28 cellular contexts compared by ENCODE assay signal in the genomic region with DNA sequence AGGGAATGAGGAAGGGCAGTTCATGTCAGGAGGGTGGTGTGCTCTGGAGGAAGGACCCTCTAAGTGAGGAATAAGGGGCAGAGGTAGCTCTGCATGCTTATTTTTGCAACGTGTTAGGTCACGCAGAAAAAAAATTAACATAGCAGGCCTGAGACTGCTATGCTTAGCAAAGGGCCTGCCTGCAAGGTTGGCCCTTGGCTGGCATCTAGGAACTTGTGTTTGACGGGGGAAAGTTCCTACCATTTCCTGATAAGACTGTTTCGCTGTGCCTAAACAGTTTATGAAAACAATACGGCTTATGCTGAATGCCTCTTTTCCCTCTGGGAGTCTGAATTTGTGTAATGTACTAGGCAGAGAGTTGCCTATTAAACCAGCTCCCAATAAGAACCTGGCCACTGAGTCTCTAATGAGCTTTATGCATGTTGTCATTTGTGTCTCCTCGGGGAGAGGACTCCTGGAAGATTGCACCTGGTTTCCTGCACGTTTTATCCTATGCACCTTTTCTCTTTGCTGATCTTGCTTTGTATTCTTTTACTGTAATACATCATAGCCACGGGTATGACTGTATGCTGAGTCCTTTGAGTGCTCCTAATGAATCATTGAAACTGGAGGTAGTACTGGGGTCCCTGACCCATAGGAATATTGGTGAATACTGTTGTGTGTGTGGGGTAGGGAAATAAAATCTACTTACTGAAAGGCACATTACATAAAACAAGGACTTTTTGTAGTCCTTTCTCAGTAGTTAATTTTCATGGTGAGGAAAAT.
DNase-seq lines count a peak whose midpoint lies in the region; ATAC-seq, FAIRE-seq and TF ChIP-seq lines count a peak whose summit lies in the region.
"Had no signal": no experiment of that assay in that cellular context is flagged by ENCODE, and none has a peak within 500 bp of the region (broad histone marks: within the 10 kb centered on the region; RNA-seq: fewer than 3 reads in every experiment).

No MANE protein-coding gene starts in this region.

- WGBS in body of pancreas, 2 donors = 30 to 35% methylated on average over 8 of the region's 8 CpGs
- WGBS in mesenchymal stem cell = 92% methylated on average over 7 of the region's 8 CpGs

- H3K36me3 ChIP-seq in body of pancreas (replicated peaks in 1 of 2; ENCODE audit: insufficient read depth in 1 of 2, low read depth in 2 of 2) = no peaks in the 10 kb centered on the region
- H3K36me3 ChIP-seq in mesenchymal stem cell (ENCODE audit: control insufficient read depth in 1 of 2, insufficient read depth in 2 of 2, low read depth in 1 of 2, low read length in 2 of 2) = peaks cover 0 to 50% of the 10 kb centered on the region in 2 experiments
- H3K36me3 ChIP-seq: gastrocnemius medialis had no signal

- no peak overlapping the region for H2BK12ac ChIP-seq in mesenchymal stem cell (ENCODE audit: low read length in 2 of 2)

- peak overlapping the region; percentile 56 for H3K27ac Mint-ChIP-seq in HFFc6
- H3K27ac Mint-ChIP-seq: activated naive CD4-positive, alpha-beta T cell treated with anti-CD3 and anti-CD28 coated beads for 36 hours; activated T-cell treated with anti-CD3 and anti-CD28 coated beads, Interleukin-2, amount 50 U/mL, for 72 hours; stimulated activated naive CD8-positive, alpha-beta T cell treated with anti-CD3 and anti-CD28 coated beads, Interleukin-15, amount 100 ng/mL, for 72 hours had no signal

- no peak for TF ChIP-seq POLR2A in body of pancreas (IDR thresholded peaks at IDR 0.05)

- peaks cover 30% of the 10 kb centered on the region for H3K79me1 ChIP-seq in mesenchymal stem cell (replicated peaks; ENCODE audit: low read length, poor library complexity, severe bottlenecking)

- H3K18ac ChIP-seq in mesenchymal stem cell (ENCODE audit: low read depth in 1 of 2, low read length in 2 of 2) = no peak overlapping the region

- no peaks in the 10 kb centered on the region for H3K9me3 ChIP-seq in body of pancreas
- no peaks in the 10 kb centered on the region for H3K9me3 ChIP-seq in mesenchymal stem cell (ENCODE audit: control insufficient read depth, low read length)
- H3K9me3 ChIP-seq: gastrocnemius medialis, MG63, upper lobe of left lung had no signal

- H3K4me2 ChIP-seq in mesenchymal stem cell (ENCODE audit: low read length, poor library complexity, severe bottlenecking) = no peak overlapping the region

- H3K4me1 Mint-ChIP-seq in HFFc6 (ENCODE audit: low read depth) = peaks cover 74% of the 10 kb centered on the region
- H3K4me1 Mint-ChIP-seq: stimulated activated naive CD8-positive, alpha-beta T cell treated with anti-CD3 and anti-CD28 coated beads, Interleukin-15, amount 100 ng/mL, for 72 hours had no signal

- no peak overlapping the region for H2BK15ac ChIP-seq in mesenchymal stem cell (ENCODE audit: low read depth, poor library complexity, severe bottlenecking)

- no peak for TF ChIP-seq CTCF in HFFc6 (IDR thresholded peaks at IDR 0.05)
- TF ChIP-seq CTCF in body of pancreas (IDR thresholded peaks at IDR 0.05) = no peak

- no peak overlapping the region for H2AFZ ChIP-seq in mesenchymal stem cell (ENCODE audit: low read depth, low read length)

- H2BK120ac ChIP-seq in mesenchymal stem cell (ENCODE audit: low read depth, low read length) = no peak overlapping the region

- 0 out of 2 replicates have a peak, but pooled peaks cover 5% of the 10 kb centered on the region for H3K36me3 Mint-ChIP-seq in HFFc6 (ENCODE audit: low read depth)

- no peak overlapping the region for H3K4me3 Mint-ChIP-seq in HFFc6
- H3K4me3 Mint-ChIP-seq: activated naive CD4-positive, alpha-beta T cell treated with anti-CD3 and anti-CD28 coated beads for 36 hours; activated T-cell treated with anti-CD3 and anti-CD28 coated beads, Interleukin-2, amount 50 U/mL, for 72 hours; stimulated activated naive CD8-positive, alpha-beta T cell treated with anti-CD3 and anti-CD28 coated beads, Interleukin-15, amount 100 ng/mL, for 72 hours had no signal

- H3K27me3 Mint-ChIP-seq in HFFc6 (ENCODE audit: insufficient read depth) = peaks cover 5% of the 10 kb centered on the region; the same call in 1 of the 2 replicates
- H3K27me3 Mint-ChIP-seq: stimulated activated naive CD8-positive, alpha-beta T cell treated with anti-CD3 and anti-CD28 coated beads, Interleukin-15, amount 100 ng/mL, for 72 hours had no signal

- H3K14ac ChIP-seq in mesenchymal stem cell (ENCODE audit: low read length in 2 of 2) = no peak overlapping the region

- H3K9ac ChIP-seq in mesenchymal stem cell (ENCODE audit: low read length) = no peak overlapping the region

- H3K27ac ChIP-seq in body of pancreas (peak overlapping the region in 3 of 4 donors; percentile 22 to 37 (median 28)), mesenchymal stem cell (ENCODE audit: low read length, poor library complexity, severe bottlenecking) (no peak overlapping the region)
- H3K27ac ChIP-seq: C4-2B, upper lobe of left lung had no signal

- no peak overlapping the region for H2BK5ac ChIP-seq in mesenchymal stem cell (ENCODE audit: low read depth, low read length, poor library complexity, severe bottlenecking)

- no peak overlapping the region for H3K4me3 ChIP-seq in body of pancreas
- no peak overlapping the region for H3K4me3 ChIP-seq in mesenchymal stem cell (ENCODE audit: insufficient read depth in 1 of 2, low read depth in 1 of 2, low read length in 2 of 2)
- H3K4me3 ChIP-seq: gastrocnemius medialis, MG63, upper lobe of left lung had no signal

- DNase-seq in ACHN (peak; percentile 45), HFFc6 (no peak), body of pancreas (peak in 3 of 4 donors; percentile 25 to 50 (median 30)), mesenchymal stem cell (no peak), globus pallidus (ENCODE audit: low spot score) (no peak), frontal cortex (ENCODE audit: low spot score in 2 of 2) (no peak), GM19239 (ENCODE audit: insufficient read length, low spot score) (no peak)
- DNase-seq: activated CD4-positive, alpha-beta T cell treated with anti-CD3 and anti-CD28 coated beads for 48 hours; activated naive CD4-positive, alpha-beta T cell treated with anti-CD3 and anti-CD28 coated beads for 36 hours; activated T-cell treated with anti-CD3 and anti-CD28 coated beads, Interleukin-2, amount 50 U/mL, for 72 hours; amygdala; central memory CD4-positive, alpha-beta T cell; erythroblast; gastrocnemius medialis; GOT3; kidney; MG63; NCI-H1694; NCI-H226; NCI-H774; occipital lobe; retina; SHP77 treated with DMSO at 0.1 percent for 48 hours; stimulated activated CD4-positive, alpha-beta T cell treated with anti-CD3 and anti-CD28 coated beads, Interleukin-12 subunit alpha, Interleukin-12 subunit beta, amount 100 ng/mL, for 4 hours; stimulated activated naive CD8-positive, alpha-beta T cell treated with anti-CD3 and anti-CD28 coated beads, Interleukin-15, amount 100 ng/mL, for 72 hours; upper lobe of left lung had no signal

- H3K27me3 ChIP-seq in body of pancreas (no peaks in the 10 kb centered on the region), mesenchymal stem cell (ENCODE audit: control insufficient read depth in 1 of 2, insufficient read depth in 1 of 2, low read length in 2 of 2) (no peaks in the 10 kb centered on the region)
- H3K27me3 ChIP-seq: gastrocnemius medialis, MG63, upper lobe of left lung had no signal

- intact Hi-C loops in body of pancreas (cut with DNase I) = no loop called here

- no peak overlapping the region for H4K91ac ChIP-seq in mesenchymal stem cell (ENCODE audit: low read length)

- H3K23ac ChIP-seq in mesenchymal stem cell (ENCODE audit: low read length in 2 of 2) = no peak overlapping the region

- H3K4ac ChIP-seq in mesenchymal stem cell (ENCODE audit: low read depth in 1 of 2, low read length in 2 of 2) = no peak overlapping the region

- no peak for FAIRE-seq in frontal cortex (lab: Jason Lieb, UNC)
- no peak for FAIRE-seq in GM19239 (lab: Jason Lieb, UNC)
- FAIRE-seq: kidney had no signal

- ATAC-seq in body of pancreas = peak; percentile 52
- no peak for ATAC-seq in HG03378 (IDR thresholded peaks at IDR 0.05; ENCODE audit: unreplicated experiment)
- ATAC-seq: activated T-cell treated with anti-CD3 and anti-CD28 coated beads, Interleukin-2, amount 50 U/mL, for 72 hours; gastrocnemius medialis; stimulated activated naive CD8-positive, alpha-beta T cell treated with anti-CD3 and anti-CD28 coated beads, Interleukin-15, amount 100 ng/mL, for 72 hours had no signal

- H3K9me3 Mint-ChIP-seq in HFFc6 = no peaks in the 10 kb centered on the region
- H3K9me3 Mint-ChIP-seq: activated naive CD4-positive, alpha-beta T cell treated with anti-CD3 and anti-CD28 coated beads for 36 hours; activated T-cell treated with anti-CD3 and anti-CD28 coated beads, Interleukin-2, amount 50 U/mL, for 72 hours; stimulated activated naive CD8-positive, alpha-beta T cell treated with anti-CD3 and anti-CD28 coated beads, Interleukin-15, amount 100 ng/mL, for 72 hours had no signal

- peaks cover 23% of the 10 kb centered on the region for H3K4me1 ChIP-seq in body of pancreas
- peaks cover 9% of the 10 kb centered on the region for H3K4me1 ChIP-seq in mesenchymal stem cell (ENCODE audit: control insufficient read depth, insufficient read depth, low read depth, low read length)

- H2AK5ac ChIP-seq in mesenchymal stem cell (ENCODE audit: low read length, severe bottlenecking) = peak overlapping the region; percentile 4

- H4K8ac ChIP-seq in mesenchymal stem cell (ENCODE audit: low read length) = no peak overlapping the region

- in situ Hi-C loops in ACHN (cut with HindIII; ENCODE audit: low pct_ligation_motif_present, low pct_unique_long_range_greater_than_20kb, low sequenced_read_pairs) = no loop called here

Comparison
In these comparisons a context has a peak if more than half of its experiments do, and no peak if none do; other contexts are left out.
1. DNase-seq: peak in ACHN (single experiment) and body of pancreas (3 of 4); none in HFFc6 (single experiment), mesenchymal stem cell (single experiment), globus pallidus (single experiment), frontal cortex (0 of 2) and GM19239 (single experiment).